Comparison of ENCODE assay signal across 13 cellular contexts in genomic region chr13:24269803-24270202, GRCh38. TPM values are rescaled to one million over a fixed set of nuclear protein-coding genes. Genes with fewer than 3 reads are reported as not detected.
DNase-seq lines count a peak whose midpoint lies in the region; ATAC-seq and TF ChIP-seq lines count a peak whose summit lies in the region.
"Had no signal": no experiment of that assay in that cellular context is flagged by ENCODE, and none has a peak within 500 bp of the region (broad histone marks: within the 10 kb centered on the region; RNA-seq: fewer than 3 reads in every experiment).

No MANE protein-coding gene starts in this region.

- peaks cover 7% of the 10 kb centered on the region for H3K36me3 Mint-ChIP-seq in T-cell
- no peaks in the 10 kb centered on the region for H3K36me3 Mint-ChIP-seq in dendritic cell treated with granulocyte-macrophage colony-stimulating factor and Interleukin-4, amounts not matched to agents 40 ng/mL and 50 ng/mL, for 4 days (ENCODE audit: low read depth)

- H3K4me1 ChIP-seq in PC-3 (ENCODE audit: insufficient read depth, low read length), result no peaks in the 10 kb centered on the region

- peak overlapping the region; percentile 87 to 94 (median 91) for H3K4me3 Mint-ChIP-seq in T-cell
- H3K4me3 Mint-ChIP-seq in dendritic cell treated with granulocyte-macrophage colony-stimulating factor and Interleukin-4, amounts not matched to agents 40 ng/mL and 50 ng/mL, for 4 days, result no peak overlapping the region

- DNase-seq in EL (peak; percentile 8), T-cell (peak in 1 of 34 experiments; percentile 2), retinal pigment epithelial cell (ENCODE audit: low read depth) (peak; percentile 37), substantia nigra (lab: John Stamatoyannopoulos, UW) (no peak), PC-3 (no peak)
- DNase-seq: DMS153, Kasumi-1, NCI-H446 treated with DMSO at 0.1 percent for 48 hours had no signal

- H3K27ac Mint-ChIP-seq in T-cell, result peak overlapping the region; percentile 96 to 99
- H3K27ac Mint-ChIP-seq in dendritic cell treated with granulocyte-macrophage colony-stimulating factor and Interleukin-4, amounts not matched to agents 40 ng/mL and 50 ng/mL, for 4 days, result peak overlapping the region; percentile 94

- H3K27me3 Mint-ChIP-seq in T-cell, result no peaks in the 10 kb centered on the region
- no peaks in the 10 kb centered on the region for H3K27me3 Mint-ChIP-seq in dendritic cell treated with granulocyte-macrophage colony-stimulating factor and Interleukin-4, amounts not matched to agents 40 ng/mL and 50 ng/mL, for 4 days

- no peak overlapping the region for H2AFZ ChIP-seq in PC-3 (ENCODE audit: low read length)

- no peaks in the 10 kb centered on the region for H4K20me1 ChIP-seq in PC-3 (ENCODE audit: low read length)

- H3K9me3 Mint-ChIP-seq in T-cell, result no peaks in the 10 kb centered on the region
- H3K9me3 Mint-ChIP-seq in dendritic cell treated with granulocyte-macrophage colony-stimulating factor and Interleukin-4, amounts not matched to agents 40 ng/mL and 50 ng/mL, for 4 days, result no peaks in the 10 kb centered on the region

- H3K4me3 ChIP-seq in retinal pigment epithelial cell (ENCODE audit: low read length), result no peak overlapping the region
- H3K4me3 ChIP-seq in PC-3 (ENCODE audit: low read length), result no peak overlapping the region

- H3K9ac ChIP-seq in PC-3 (ENCODE audit: low read length), result no peak overlapping the region

- H3K4me2 ChIP-seq in PC-3 (ENCODE audit: low read length), result no peak overlapping the region

- intact Hi-C loops in dendritic cell treated with granulocyte-macrophage colony-stimulating factor and Interleukin-4, amounts not matched to agents 40 ng/mL and 50 ng/mL, for 4 days (cut with micrococcal nuclease), result loop anchor here (2.0 to 10.0 kb wide), 2 partner anchors 15 to 245 kb away; partner anchors contain the start of gene PARP4
- intact Hi-C loops in PC-3 (cut with micrococcal nuclease), result no loop called here

- H3K27ac ChIP-seq in substantia nigra (ENCODE audit: low read depth, low read length, poor library complexity, severe bottlenecking) (no peak overlapping the region), PC-3 (ENCODE audit: low read length) (no peak overlapping the region)
- H3K27ac ChIP-seq: brain microvascular endothelial cell had no signal

- POLR2A ChIA-PET in T-cell (lab: Charles Lee) (interaction anchor here (0.5 to 7.2 kb wide), 8 partner anchors 8 to 37 kb away, joined by 4 to 93 read pairs (median 12); no protein-coding TSS in a partner anchor), PC-3 (lab: Charles Lee; ENCODE audit: unreplicated experiment) (no interaction called here)

- 0 out of 2 replicates have a peak, but pooled peaks cover 3% of the 10 kb centered on the region for H3K79me2 ChIP-seq in PC-3 (ENCODE audit: low read length)

- no peaks in the 10 kb centered on the region for H3F3A ChIP-seq in PC-3 (ENCODE audit: low read length, unreplicated experiment)

- H3K4me1 Mint-ChIP-seq in T-cell, result peaks cover 90 to 97% (median 94%) of the 10 kb centered on the region in 3 donors
- peaks cover 58% of the 10 kb centered on the region for H3K4me1 Mint-ChIP-seq in dendritic cell treated with granulocyte-macrophage colony-stimulating factor and Interleukin-4, amounts not matched to agents 40 ng/mL and 50 ng/mL, for 4 days (ENCODE audit: low read depth)

- CTCF ChIA-PET in T-cell (lab: Charles Lee) (interaction anchor here (0.6 to 3.8 kb wide), 9 partner anchors 8 to 1017 kb away, joined by 3 to 32 read pairs (median 8); no protein-coding TSS in a partner anchor), PC-3 (lab: Charles Lee) (no interaction called here)

- BruUV-seq in PC-3 (replicated peaks; lab: Mats Ljungman, UMichigan), result no TSS peak

- no peaks in the 10 kb centered on the region for H3K9me2 ChIP-seq in PC-3 (replicated peaks; ENCODE audit: low read length)

- H3K9me3 ChIP-seq in PC-3 (ENCODE audit: low read length), result no peaks in the 10 kb centered on the region

- no peaks in the 10 kb centered on the region for H3K36me3 ChIP-seq in PC-3 (ENCODE audit: low read depth, low read length)
- H3K36me3 ChIP-seq: brain microvascular endothelial cell had no signal

- ATAC-seq in T-cell (replicated peaks in 1 of 4) (no peak), GM18909 (IDR thresholded peaks at IDR 0.05; ENCODE audit: poor library complexity, unreplicated experiment) (no peak), PC-3 (no peak), GM18517 (IDR thresholded peaks at IDR 0.05; ENCODE audit: unreplicated experiment) (no peak)

- no peak for TF ChIP-seq CTCF in retinal pigment epithelial cell (conservative IDR thresholded peaks at IDR 0.05; ENCODE audit: low read depth, low read length)
- no peak for TF ChIP-seq CTCF in PC-3 (conservative IDR thresholded peaks at IDR 0.05; ENCODE audit: low read depth, low read length)

- no peaks in the 10 kb centered on the region for H3K27me3 ChIP-seq in PC-3 (ENCODE audit: low read length)
- H3K27me3 ChIP-seq: brain microvascular endothelial cell had no signal

RNA-seq across cellular contexts. Expression of gene C1QTNF9, which starts 39.6 kb away (rescaled TPM):
- under 1 TPM in 1 of 5 donors, not detected in 4; 0.23 TPM for total RNA-seq in T-cell
- total RNA-seq in PC-3 (2014; rRNA removed), result 0.11 TPM in 1 of 2 replicates, not detected in the other
- total RNA-seq: renal cortical epithelial cell had no signal

Comparison
In these comparisons a context has a peak if more than half of its experiments do, and no peak if none do; other contexts are left out.
1. DNase-seq: peak in EL (single experiment) and retinal pigment epithelial cell (single experiment); none in substantia nigra (0 of 49) and PC-3 (single experiment).